ENCODE assay signal across 2 cellular contexts in genomic region chr3:187591051-187591450, GRCh38.
TF ChIP-seq lines count a peak whose summit lies in the region.

No MANE protein-coding gene starts in this region.

TF ChIP-seq in WTC11, 78 proteins besides CTCF, POLR2A, EP300 and RAD21:
- no peak for TF ChIP-seq STAT6 (CRISPR knock-in tag; conservative IDR thresholded peaks at IDR 0.05; ENCODE audit: low read depth)

TF ChIP-seq in H1, 55 proteins besides CTCF, POLR2A, EP300 and RAD21:
- TF ChIP-seq, protein P1, sequence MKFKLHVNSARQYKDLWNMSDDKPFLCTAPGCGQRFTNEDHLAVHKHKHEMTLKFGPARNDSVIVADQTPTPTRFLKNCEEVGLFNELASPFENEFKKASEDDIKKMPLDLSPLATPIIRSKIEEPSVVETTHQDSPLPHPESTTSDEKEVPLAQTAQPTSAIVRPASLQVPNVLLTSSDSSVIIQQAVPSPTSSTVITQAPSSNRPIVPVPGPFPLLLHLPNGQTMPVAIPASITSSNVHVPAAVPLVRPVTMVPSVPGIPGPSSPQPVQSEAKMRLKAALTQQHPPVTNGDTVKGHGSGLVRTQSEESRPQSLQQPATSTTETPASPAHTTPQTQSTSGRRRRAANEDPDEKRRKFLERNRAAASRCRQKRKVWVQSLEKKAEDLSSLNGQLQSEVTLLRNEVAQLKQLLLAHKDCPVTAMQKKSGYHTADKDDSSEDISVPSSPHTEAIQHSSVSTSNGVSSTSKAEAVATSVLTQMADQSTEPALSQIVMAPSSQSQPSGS (IDR thresholded peaks at IDR 0.05; ENCODE audit: low read length), result no peak
- TF ChIP-seq, protein P2, sequence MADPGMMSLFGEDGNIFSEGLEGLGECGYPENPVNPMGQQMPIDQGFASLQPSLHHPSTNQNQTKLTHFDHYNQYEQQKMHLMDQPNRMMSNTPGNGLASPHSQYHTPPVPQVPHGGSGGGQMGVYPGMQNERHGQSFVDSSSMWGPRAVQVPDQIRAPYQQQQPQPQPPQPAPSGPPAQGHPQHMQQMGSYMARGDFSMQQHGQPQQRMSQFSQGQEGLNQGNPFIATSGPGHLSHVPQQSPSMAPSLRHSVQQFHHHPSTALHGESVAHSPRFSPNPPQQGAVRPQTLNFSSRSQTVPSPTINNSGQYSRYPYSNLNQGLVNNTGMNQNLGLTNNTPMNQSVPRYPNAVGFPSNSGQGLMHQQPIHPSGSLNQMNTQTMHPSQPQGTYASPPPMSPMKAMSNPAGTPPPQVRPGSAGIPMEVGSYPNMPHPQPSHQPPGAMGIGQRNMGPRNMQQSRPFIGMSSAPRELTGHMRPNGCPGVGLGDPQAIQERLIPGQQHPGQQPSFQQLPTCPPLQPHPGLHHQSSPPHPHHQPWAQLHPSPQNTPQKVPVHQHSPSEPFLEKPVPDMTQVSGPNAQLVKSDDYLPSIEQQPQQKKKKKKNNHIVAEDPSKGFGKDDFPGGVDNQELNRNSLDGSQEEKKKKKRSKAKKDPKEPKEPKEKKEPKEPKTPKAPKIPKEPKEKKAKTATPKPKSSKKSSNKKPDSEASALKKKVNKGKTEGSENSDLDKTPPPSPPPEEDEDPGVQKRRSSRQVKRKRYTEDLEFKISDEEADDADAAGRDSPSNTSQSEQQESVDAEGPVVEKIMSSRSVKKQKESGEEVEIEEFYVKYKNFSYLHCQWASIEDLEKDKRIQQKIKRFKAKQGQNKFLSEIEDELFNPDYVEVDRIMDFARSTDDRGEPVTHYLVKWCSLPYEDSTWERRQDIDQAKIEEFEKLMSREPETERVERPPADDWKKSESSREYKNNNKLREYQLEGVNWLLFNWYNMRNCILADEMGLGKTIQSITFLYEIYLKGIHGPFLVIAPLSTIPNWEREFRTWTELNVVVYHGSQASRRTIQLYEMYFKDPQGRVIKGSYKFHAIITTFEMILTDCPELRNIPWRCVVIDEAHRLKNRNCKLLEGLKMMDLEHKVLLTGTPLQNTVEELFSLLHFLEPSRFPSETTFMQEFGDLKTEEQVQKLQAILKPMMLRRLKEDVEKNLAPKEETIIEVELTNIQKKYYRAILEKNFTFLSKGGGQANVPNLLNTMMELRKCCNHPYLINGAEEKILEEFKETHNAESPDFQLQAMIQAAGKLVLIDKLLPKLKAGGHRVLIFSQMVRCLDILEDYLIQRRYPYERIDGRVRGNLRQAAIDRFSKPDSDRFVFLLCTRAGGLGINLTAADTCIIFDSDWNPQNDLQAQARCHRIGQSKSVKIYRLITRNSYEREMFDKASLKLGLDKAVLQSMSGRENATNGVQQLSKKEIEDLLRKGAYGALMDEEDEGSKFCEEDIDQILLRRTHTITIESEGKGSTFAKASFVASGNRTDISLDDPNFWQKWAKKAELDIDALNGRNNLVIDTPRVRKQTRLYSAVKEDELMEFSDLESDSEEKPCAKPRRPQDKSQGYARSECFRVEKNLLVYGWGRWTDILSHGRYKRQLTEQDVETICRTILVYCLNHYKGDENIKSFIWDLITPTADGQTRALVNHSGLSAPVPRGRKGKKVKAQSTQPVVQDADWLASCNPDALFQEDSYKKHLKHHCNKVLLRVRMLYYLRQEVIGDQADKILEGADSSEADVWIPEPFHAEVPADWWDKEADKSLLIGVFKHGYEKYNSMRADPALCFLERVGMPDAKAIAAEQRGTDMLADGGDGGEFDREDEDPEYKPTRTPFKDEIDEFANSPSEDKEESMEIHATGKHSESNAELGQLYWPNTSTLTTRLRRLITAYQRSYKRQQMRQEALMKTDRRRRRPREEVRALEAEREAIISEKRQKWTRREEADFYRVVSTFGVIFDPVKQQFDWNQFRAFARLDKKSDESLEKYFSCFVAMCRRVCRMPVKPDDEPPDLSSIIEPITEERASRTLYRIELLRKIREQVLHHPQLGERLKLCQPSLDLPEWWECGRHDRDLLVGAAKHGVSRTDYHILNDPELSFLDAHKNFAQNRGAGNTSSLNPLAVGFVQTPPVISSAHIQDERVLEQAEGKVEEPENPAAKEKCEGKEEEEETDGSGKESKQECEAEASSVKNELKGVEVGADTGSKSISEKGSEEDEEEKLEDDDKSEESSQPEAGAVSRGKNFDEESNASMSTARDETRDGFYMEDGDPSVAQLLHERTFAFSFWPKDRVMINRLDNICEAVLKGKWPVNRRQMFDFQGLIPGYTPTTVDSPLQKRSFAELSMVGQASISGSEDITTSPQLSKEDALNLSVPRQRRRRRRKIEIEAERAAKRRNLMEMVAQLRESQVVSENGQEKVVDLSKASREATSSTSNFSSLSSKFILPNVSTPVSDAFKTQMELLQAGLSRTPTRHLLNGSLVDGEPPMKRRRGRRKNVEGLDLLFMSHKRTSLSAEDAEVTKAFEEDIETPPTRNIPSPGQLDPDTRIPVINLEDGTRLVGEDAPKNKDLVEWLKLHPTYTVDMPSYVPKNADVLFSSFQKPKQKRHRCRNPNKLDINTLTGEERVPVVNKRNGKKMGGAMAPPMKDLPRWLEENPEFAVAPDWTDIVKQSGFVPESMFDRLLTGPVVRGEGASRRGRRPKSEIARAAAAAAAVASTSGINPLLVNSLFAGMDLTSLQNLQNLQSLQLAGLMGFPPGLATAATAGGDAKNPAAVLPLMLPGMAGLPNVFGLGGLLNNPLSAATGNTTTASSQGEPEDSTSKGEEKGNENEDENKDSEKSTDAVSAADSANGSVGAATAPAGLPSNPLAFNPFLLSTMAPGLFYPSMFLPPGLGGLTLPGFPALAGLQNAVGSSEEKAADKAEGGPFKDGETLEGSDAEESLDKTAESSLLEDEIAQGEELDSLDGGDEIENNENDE (IDR thresholded peaks at IDR 0.05; ENCODE audit: insufficient replicate concordance, low read length), result no peak
- TF ChIP-seq TAF1 (IDR thresholded peaks at IDR 0.05; ENCODE audit: low read depth, low read length), result no peak
- no peak for TF ChIP-seq JUN (IDR thresholded peaks at IDR 0.05; ENCODE audit: low read depth, low read length)
- TF ChIP-seq BACH1 (IDR thresholded peaks at IDR 0.05; ENCODE audit: low read length), result no peak
- TF ChIP-seq HDAC2 (IDR thresholded peaks at IDR 0.05; ENCODE audit: borderline replicate concordance in 1 of 2, low read depth in 2 of 2, low read length in 2 of 2), result no peak
- no peak for TF ChIP-seq YY1 (IDR thresholded peaks at IDR 0.05; ENCODE audit: low read depth, low read length)
- TF ChIP-seq TCF12 (IDR thresholded peaks at IDR 0.05; ENCODE audit: low read depth, low read length), result no peak
TF ChIP-seq in H1: peak in this region for 0.
